ENCODE assay signal across 8 cellular contexts in genomic region chr6:9540534-9541126, GRCh38.
DNase-seq lines count a peak whose midpoint lies in the region; ATAC-seq, FAIRE-seq and TF ChIP-seq lines count a peak whose summit lies in the region.

No MANE protein-coding gene starts in this region.

- peak; percentile 70 for ATAC-seq in HG03378 (IDR thresholded peaks at IDR 0.05; ENCODE audit: unreplicated experiment)

- no peaks in the 10 kb centered on the region for H3K36me3 ChIP-seq in prostate gland

- no peak for FAIRE-seq in GM12891 (lab: Jason Lieb, UNC)

- H3K27me3 ChIP-seq in prostate gland (replicated peaks; ENCODE audit: insufficient read depth), result no peaks in the 10 kb centered on the region

- DNase-seq in AG09309 (ENCODE audit: low read depth), result no peak
- peak; percentile 7 for DNase-seq in GM12891 (ENCODE audit: insufficient read length, low spot score)
- peak; percentile 79 for DNase-seq in OCI-M1 (lab: John Stamatoyannopoulos, UW)
- no peak for DNase-seq in epithelial cell of proximal tubule (ENCODE audit: low read depth)
- DNase-seq in prostate gland (ENCODE audit: low spot score), result peak; percentile 20
- DNase-seq in middle frontal gyrus (ENCODE audit: extremely low spot score, low spot score), result no peak
- no peak for DNase-seq in NCI-H1930 (lab: John Stamatoyannopoulos, UW)

- H3K4me3 ChIP-seq in AG09309 (ENCODE audit: control insufficient read depth, low read depth, low read length) (no peak overlapping the region), epithelial cell of proximal tubule (ENCODE audit: low read depth, low read length) (no peak overlapping the region), prostate gland (no peak overlapping the region)

- peak; percentile 65 for TF ChIP-seq CTCF in AG09309 (IDR thresholded peaks at IDR 0.05; ENCODE audit: control insufficient read depth, insufficient read depth, low read depth, low read length, missing control alignments)
- TF ChIP-seq CTCF in epithelial cell of proximal tubule (conservative IDR thresholded peaks at IDR 0.05; ENCODE audit: low read depth, low read length), result peak; percentile 84
- TF ChIP-seq CTCF in prostate gland (IDR thresholded peaks at IDR 0.05), result peak; percentile 21 to 61 (median 58)

- H3K9me3 ChIP-seq in prostate gland, result no peaks in the 10 kb centered on the region

- H3K4me1 ChIP-seq in prostate gland (replicated peaks), result no peaks in the 10 kb centered on the region

- 55% methylated on average over 2 of the region's 2 CpGs for WGBS in prostate gland

- intact Hi-C loops in prostate gland (cut with DNase I), result no loop called here

- TF ChIP-seq POLR2A in GM12891 (IDR thresholded peaks at IDR 0.05; ENCODE audit: low read depth, low read length), result no peak
- TF ChIP-seq POLR2A in prostate gland (IDR thresholded peaks at IDR 0.05), result no peak

- no peak overlapping the region for H3K27ac ChIP-seq in prostate gland

TF ChIP-seq in GM12891, 5 proteins besides CTCF, POLR2A, EP300 and RAD21:
- TF ChIP-seq POLR2AphosphoS5 (IDR thresholded peaks at IDR 0.05; ENCODE audit: low read depth, low read length) (no peak), PAX5 (IDR thresholded peaks at IDR 0.05; ENCODE audit: insufficient read depth, low read length, severe bottlenecking) (no peak), TAF1 (IDR thresholded peaks at IDR 0.05; ENCODE audit: low read depth, low read length) (no peak), SPI1 (IDR thresholded peaks at IDR 0.05; ENCODE audit: low read depth, low read length) (no peak), POU2F2 (IDR thresholded peaks at IDR 0.05; ENCODE audit: low read depth, low read length) (no peak)

Comparison
In these comparisons a context has a peak if more than half of its experiments do, and no peak if none do; other contexts are left out.
1. DNase-seq: peak in GM12891 (single experiment), OCI-M1 (single experiment) and prostate gland (single experiment); none in AG09309 (single experiment), epithelial cell of proximal tubule (single experiment), middle frontal gyrus (single experiment) and NCI-H1930 (0 of 2).
2. Peak in every context shown above with its lines, with median percentiles within 50 percentile points of each other: CTCF ChIP-seq.